1 cellular context compared by ENCODE assay signal in genomic region chr1:235614442-235614954, GRCh38.
TF ChIP-seq lines count a peak whose summit lies in the region.

No MANE protein-coding gene starts in this region.

TF ChIP-seq in HepG2, 621 proteins besides CTCF, POLR2A, EP300 and RAD21 (continued from another document and continues in another):
- no peak for TF ChIP-seq ZNF24 (IDR thresholded peaks at IDR 0.05)
- TF ChIP-seq, protein P1, sequence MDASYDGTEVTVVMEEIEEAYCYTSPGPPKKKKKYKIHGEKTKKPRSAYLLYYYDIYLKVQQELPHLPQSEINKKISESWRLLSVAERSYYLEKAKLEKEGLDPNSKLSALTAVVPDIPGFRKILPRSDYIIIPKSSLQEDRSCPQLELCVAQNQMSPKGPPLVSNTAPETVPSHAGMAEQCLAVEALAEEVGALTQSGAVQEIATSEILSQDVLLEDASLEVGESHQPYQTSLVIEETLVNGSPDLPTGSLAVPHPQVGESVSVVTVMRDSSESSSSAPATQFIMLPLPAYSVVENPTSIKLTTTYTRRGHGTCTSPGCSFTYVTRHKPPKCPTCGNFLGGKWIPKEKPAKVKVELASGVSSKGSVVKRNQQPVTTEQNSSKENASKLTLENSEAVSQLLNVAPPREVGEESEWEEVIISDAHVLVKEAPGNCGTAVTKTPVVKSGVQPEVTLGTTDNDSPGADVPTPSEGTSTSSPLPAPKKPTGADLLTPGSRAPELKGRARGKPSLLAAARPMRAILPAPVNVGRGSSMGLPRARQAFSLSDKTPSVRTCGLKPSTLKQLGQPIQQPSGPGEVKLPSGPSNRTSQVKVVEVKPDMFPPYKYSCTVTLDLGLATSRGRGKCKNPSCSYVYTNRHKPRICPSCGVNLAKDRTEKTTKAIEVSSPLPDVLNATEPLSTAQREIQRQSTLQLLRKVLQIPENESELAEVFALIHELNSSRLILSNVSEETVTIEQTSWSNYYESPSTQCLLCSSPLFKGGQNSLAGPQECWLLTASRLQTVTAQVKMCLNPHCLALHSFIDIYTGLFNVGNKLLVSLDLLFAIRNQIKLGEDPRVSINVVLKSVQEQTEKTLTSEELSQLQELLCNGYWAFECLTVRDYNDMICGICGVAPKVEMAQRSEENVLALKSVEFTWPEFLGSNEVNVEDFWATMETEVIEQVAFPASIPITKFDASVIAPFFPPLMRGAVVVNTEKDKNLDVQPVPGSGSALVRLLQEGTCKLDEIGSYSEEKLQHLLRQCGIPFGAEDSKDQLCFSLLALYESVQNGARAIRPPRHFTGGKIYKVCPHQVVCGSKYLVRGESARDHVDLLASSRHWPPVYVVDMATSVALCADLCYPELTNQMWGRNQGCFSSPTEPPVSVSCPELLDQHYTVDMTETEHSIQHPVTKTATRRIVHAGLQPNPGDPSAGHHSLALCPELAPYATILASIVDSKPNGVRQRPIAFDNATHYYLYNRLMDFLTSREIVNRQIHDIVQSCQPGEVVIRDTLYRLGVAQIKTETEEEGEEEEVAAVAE (CRISPR knock-in tag; IDR thresholded peaks at IDR 0.05; ENCODE audit: borderline replicate concordance): no peak
- TF ChIP-seq ZNF564 (CRISPR knock-in tag; IDR thresholded peaks at IDR 0.05): no peak; the same call in 1 of the 2 replicates
- TF ChIP-seq FOSL2 (CRISPR knock-in tag; IDR thresholded peaks at IDR 0.05): peak; percentile 56
- TF ChIP-seq GMEB1 (CRISPR knock-in tag; IDR thresholded peaks at IDR 0.05; ENCODE audit: borderline replicate concordance): peak; percentile 37; the same call in 1 of the 2 replicates
- 0 out of 2 replicates have a peak, but pooled peaks have one; percentile 52 for TF ChIP-seq SIX4 (CRISPR knock-in tag; IDR thresholded peaks at IDR 0.05)
- no peak for TF ChIP-seq ZNF136 (CRISPR knock-in tag; IDR thresholded peaks at IDR 0.05; ENCODE audit: low read depth)
- no peak for TF ChIP-seq ZSCAN31 (CRISPR knock-in tag; IDR thresholded peaks at IDR 0.05; ENCODE audit: low read depth)
- TF ChIP-seq E2F5 (CRISPR knock-in tag; conservative IDR thresholded peaks at IDR 0.05): no peak
- no peak for TF ChIP-seq MED13 (CRISPR knock-in tag; IDR thresholded peaks at IDR 0.05)
- no peak for TF ChIP-seq ZNF280D (CRISPR knock-in tag; IDR thresholded peaks at IDR 0.05)
- TF ChIP-seq, protein P2, sequence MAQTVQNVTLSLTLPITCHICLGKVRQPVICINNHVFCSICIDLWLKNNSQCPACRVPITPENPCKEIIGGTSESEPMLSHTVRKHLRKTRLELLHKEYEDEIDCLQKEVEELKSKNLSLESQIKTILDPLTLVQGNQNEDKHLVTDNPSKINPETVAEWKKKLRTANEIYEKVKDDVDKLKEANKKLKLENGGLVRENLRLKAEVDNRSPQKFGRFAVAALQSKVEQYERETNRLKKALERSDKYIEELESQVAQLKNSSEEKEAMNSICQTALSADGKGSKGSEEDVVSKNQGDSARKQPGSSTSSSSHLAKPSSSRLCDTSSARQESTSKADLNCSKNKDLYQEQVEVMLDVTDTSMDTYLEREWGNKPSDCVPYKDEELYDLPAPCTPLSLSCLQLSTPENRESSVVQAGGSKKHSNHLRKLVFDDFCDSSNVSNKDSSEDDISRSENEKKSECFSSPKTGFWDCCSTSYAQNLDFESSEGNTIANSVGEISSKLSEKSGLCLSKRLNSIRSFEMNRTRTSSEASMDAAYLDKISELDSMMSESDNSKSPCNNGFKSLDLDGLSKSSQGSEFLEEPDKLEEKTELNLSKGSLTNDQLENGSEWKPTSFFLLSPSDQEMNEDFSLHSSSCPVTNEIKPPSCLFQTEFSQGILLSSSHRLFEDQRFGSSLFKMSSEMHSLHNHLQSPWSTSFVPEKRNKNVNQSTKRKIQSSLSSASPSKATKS (CRISPR knock-in tag; IDR thresholded peaks at IDR 0.05): no peak
- TF ChIP-seq ZSCAN9 (CRISPR knock-in tag; IDR thresholded peaks at IDR 0.05; ENCODE audit: borderline replicate concordance): no peak
- TF ChIP-seq, protein P3, sequence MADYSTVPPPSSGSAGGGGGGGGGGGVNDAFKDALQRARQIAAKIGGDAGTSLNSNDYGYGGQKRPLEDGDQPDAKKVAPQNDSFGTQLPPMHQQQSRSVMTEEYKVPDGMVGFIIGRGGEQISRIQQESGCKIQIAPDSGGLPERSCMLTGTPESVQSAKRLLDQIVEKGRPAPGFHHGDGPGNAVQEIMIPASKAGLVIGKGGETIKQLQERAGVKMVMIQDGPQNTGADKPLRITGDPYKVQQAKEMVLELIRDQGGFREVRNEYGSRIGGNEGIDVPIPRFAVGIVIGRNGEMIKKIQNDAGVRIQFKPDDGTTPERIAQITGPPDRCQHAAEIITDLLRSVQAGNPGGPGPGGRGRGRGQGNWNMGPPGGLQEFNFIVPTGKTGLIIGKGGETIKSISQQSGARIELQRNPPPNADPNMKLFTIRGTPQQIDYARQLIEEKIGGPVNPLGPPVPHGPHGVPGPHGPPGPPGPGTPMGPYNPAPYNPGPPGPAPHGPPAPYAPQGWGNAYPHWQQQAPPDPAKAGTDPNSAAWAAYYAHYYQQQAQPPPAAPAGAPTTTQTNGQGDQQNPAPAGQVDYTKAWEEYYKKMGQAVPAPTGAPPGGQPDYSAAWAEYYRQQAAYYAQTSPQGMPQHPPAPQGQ (CRISPR knock-in tag; IDR thresholded peaks at IDR 0.05; ENCODE audit: borderline replicate concordance): no peak
- TF ChIP-seq, protein P4, sequence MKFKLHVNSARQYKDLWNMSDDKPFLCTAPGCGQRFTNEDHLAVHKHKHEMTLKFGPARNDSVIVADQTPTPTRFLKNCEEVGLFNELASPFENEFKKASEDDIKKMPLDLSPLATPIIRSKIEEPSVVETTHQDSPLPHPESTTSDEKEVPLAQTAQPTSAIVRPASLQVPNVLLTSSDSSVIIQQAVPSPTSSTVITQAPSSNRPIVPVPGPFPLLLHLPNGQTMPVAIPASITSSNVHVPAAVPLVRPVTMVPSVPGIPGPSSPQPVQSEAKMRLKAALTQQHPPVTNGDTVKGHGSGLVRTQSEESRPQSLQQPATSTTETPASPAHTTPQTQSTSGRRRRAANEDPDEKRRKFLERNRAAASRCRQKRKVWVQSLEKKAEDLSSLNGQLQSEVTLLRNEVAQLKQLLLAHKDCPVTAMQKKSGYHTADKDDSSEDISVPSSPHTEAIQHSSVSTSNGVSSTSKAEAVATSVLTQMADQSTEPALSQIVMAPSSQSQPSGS (CRISPR knock-in tag; IDR thresholded peaks at IDR 0.05): peak; percentile 67; the same call in 1 of the 2 replicates
- TF ChIP-seq POGK (CRISPR knock-in tag; conservative IDR thresholded peaks at IDR 0.05): 0 out of 2 replicates have a peak, but pooled peaks have one; percentile 41
- no peak for TF ChIP-seq ATF5 (CRISPR knock-in tag; IDR thresholded peaks at IDR 0.05; ENCODE audit: low read depth)
- TF ChIP-seq SOX6 (IDR thresholded peaks at IDR 0.05): no peak
- peak; percentile 68 for TF ChIP-seq SOX6 (CRISPR knock-in tag; IDR thresholded peaks at IDR 0.05)
- TF ChIP-seq NFE2 (CRISPR knock-in tag; IDR thresholded peaks at IDR 0.05): no peak
- TF ChIP-seq JUND (CRISPR knock-in tag; IDR thresholded peaks at IDR 0.05): no peak
- peak; percentile 61; the same call in 1 of the 2 replicates for TF ChIP-seq PITX1 (CRISPR knock-in tag; IDR thresholded peaks at IDR 0.05)
- TF ChIP-seq RBM39 (IDR thresholded peaks at IDR 0.05; ENCODE audit: low read depth, low read length, poor library complexity, severe bottlenecking): no peak
- TF ChIP-seq SRSF4 (IDR thresholded peaks at IDR 0.05; ENCODE audit: low read depth, low read length, poor library complexity, severe bottlenecking): no peak
- TF ChIP-seq ZBTB4 (CRISPR knock-in tag; IDR thresholded peaks at IDR 0.05; ENCODE audit: borderline replicate concordance): peak; percentile 77; the same call in 1 of the 2 replicates
- TF ChIP-seq PLRG1 (conservative IDR thresholded peaks at IDR 0.05): no peak
- no peak for TF ChIP-seq CHCHD3 (CRISPR knock-in tag; IDR thresholded peaks at IDR 0.05)
- TF ChIP-seq FOXO1 (CRISPR knock-in tag; IDR thresholded peaks at IDR 0.05): peak; percentile 51; the same call in 1 of the 2 replicates
- TF ChIP-seq POLR2AphosphoS2 (IDR thresholded peaks at IDR 0.05; ENCODE audit: low read depth, low read length): no peak
- no peak for TF ChIP-seq ZNF20 (CRISPR knock-in tag; IDR thresholded peaks at IDR 0.05)
- TF ChIP-seq HNRNPL (IDR thresholded peaks at IDR 0.05; ENCODE audit: low read depth, low read length): no peak
- 0 out of 2 replicates have a peak, but pooled peaks have one; percentile 39 for TF ChIP-seq ARNT2 (CRISPR knock-in tag; IDR thresholded peaks at IDR 0.05; ENCODE audit: low read depth)
- 0 out of 2 replicates have a peak, but pooled peaks have one; percentile 43 for TF ChIP-seq HIVEP1 (CRISPR knock-in tag; IDR thresholded peaks at IDR 0.05)
